ENCODE assay signal across 21 cellular contexts in the genomic region with DNA sequence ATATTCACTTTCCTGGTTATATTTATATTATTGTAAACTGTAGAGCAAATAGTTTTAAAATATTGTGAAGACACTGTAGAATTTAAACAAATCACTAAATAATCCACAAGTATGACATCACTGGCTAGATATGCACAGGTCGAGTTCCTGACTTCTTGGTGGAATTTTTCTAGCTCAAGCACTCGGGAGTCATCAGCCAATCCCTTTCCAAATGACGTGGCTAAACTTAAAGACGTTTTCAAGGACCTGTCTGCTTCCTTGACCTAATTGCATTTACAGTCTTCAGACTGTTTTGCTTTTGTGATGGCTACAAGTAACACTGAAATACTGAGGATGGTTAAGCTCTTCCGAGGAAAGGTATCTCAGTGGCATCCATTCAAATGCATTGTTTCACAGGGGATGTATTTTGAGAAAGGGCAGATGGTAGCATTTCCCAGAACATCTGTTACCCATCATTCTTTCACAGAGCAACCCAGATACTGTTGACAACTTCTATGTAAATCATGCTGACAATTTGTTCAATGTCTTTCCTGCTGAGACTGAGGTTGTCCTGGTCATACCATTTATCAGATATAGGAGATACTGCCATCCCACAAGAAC.
DNase-seq lines count a peak whose midpoint lies in the region; ATAC-seq, FAIRE-seq and TF ChIP-seq lines count a peak whose summit lies in the region.
"Had no signal": no experiment of that assay in that cellular context is flagged by ENCODE, and none has a peak within 500 bp of the region (broad histone marks: within the 10 kb centered on the region; RNA-seq: fewer than 3 reads in every experiment).

No MANE protein-coding gene starts in this region.

- FAIRE-seq in astrocyte (lab: Jason Lieb, UNC), result no peak
- peak; percentile 69 for FAIRE-seq in urothelium cell line (lab: Jason Lieb, UNC)
- FAIRE-seq: endothelial cell of umbilical vein, GM12892, islet of Langerhans, pancreas, small intestine had no signal

- H3K4me3 ChIP-seq in astrocyte (ENCODE audit: insufficient read depth, low read depth, low read length), result no peak overlapping the region
- H3K4me3 ChIP-seq in kidney epithelial cell (ENCODE audit: low read depth, low read length), result no peak overlapping the region
- H3K4me3 ChIP-seq: gastroesophageal sphincter, HAP-1, pancreas, PC-9, upper lobe of left lung had no signal

- H3K4me1 Mint-ChIP-seq in astrocyte (ENCODE audit: low read depth, unreplicated experiment), result peaks cover 7% of the 10 kb centered on the region
- no peaks in the 10 kb centered on the region for H3K4me1 Mint-ChIP-seq in stimulated activated effector memory CD8-positive, alpha-beta T cell treated with anti-CD3 and anti-CD28 coated beads, Interleukin-12 subunit alpha, Interleukin-12 subunit beta, amount 100 ng/mL, for 72 hours
- no peaks in the 10 kb centered on the region for H3K4me1 Mint-ChIP-seq in Calu3 (ENCODE audit: low read depth, unreplicated experiment)
- H3K4me1 Mint-ChIP-seq: CD4-positive, alpha-beta memory T cell; stimulated activated naive B cell treated with anti-CD40 and anti-IgM and Interleukin-4, amounts not matched to agents 10 μg/mL and 1 μg/mL and 100 μg/mL, for 72 hours had no signal

- H3K27ac ChIP-seq in astrocyte (ENCODE audit: low read depth, low read length), result no peak overlapping the region
- H3K27ac ChIP-seq: gastroesophageal sphincter, pancreas, PC-9, upper lobe of left lung had no signal

- no peaks in the 10 kb centered on the region for H3K9me3 Mint-ChIP-seq in astrocyte (ENCODE audit: unreplicated experiment)
- peaks cover under 1% of the 10 kb centered on the region for H3K9me3 Mint-ChIP-seq in stimulated activated effector memory CD8-positive, alpha-beta T cell treated with anti-CD3 and anti-CD28 coated beads, Interleukin-12 subunit alpha, Interleukin-12 subunit beta, amount 100 ng/mL, for 72 hours
- H3K9me3 Mint-ChIP-seq in Calu3 (ENCODE audit: low read depth, unreplicated experiment), result peaks cover 2% of the 10 kb centered on the region
- H3K9me3 Mint-ChIP-seq: stimulated activated naive B cell treated with anti-CD40 and anti-IgM and Interleukin-4, amounts not matched to agents 10 μg/mL and 1 μg/mL and 100 μg/mL, for 72 hours had no signal

- DNase-seq in NCI-H748 (lab: John Stamatoyannopoulos, UW; ENCODE audit: unreplicated experiment), result peak; percentile 40
- DNase-seq in NCI-H748 treated with DMSO at 0.1 percent for 48 hours (lab: John Stamatoyannopoulos, UW), result no peak
- DNase-seq in astrocyte (ENCODE audit: low read depth), result peak; percentile 35
- DNase-seq in kidney epithelial cell (ENCODE audit: low read depth), result peak; percentile 26
- DNase-seq in urothelium cell line (ENCODE audit: low spot score), result peak; percentile 52
- no peak for DNase-seq in stimulated activated effector memory CD8-positive, alpha-beta T cell treated with anti-CD3 and anti-CD28 coated beads, Interleukin-12 subunit alpha, Interleukin-12 subunit beta, amount 100 ng/mL, for 72 hours (ENCODE audit: low spot score in 2 of 2)
- DNase-seq in Calu3, result no peak
- no peak for DNase-seq in EL
- DNase-seq: activated CD8-positive, alpha-beta T cell treated with anti-CD3 and anti-CD28 coated beads, Interleukin-2, amount 10 ng/mL, durations not matched to agents 7 days and 5 days; CD4-positive, alpha-beta memory T cell; IMR-90; pancreas; PC-9; small intestine; stimulated activated naive B cell treated with anti-CD40 and anti-IgM and Interleukin-4, amounts not matched to agents 10 μg/mL and 1 μg/mL and 100 μg/mL, for 72 hours; upper lobe of left lung had no signal

- no peak for ATAC-seq in stimulated activated effector memory CD8-positive, alpha-beta T cell treated with anti-CD3 and anti-CD28 coated beads, Interleukin-12 subunit alpha, Interleukin-12 subunit beta, amount 100 ng/mL, for 72 hours
- ATAC-seq: activated CD8-positive, alpha-beta T cell treated with anti-CD3 and anti-CD28 coated beads, Interleukin-2, amount 10 ng/mL, durations not matched to agents 7 days and 5 days; gastroesophageal sphincter; pancreas; stimulated activated naive B cell treated with anti-CD40 and anti-IgM and Interleukin-4, amounts not matched to agents 10 μg/mL and 1 μg/mL and 100 μg/mL, for 72 hours had no signal

- no peaks in the 10 kb centered on the region for H3K79me2 ChIP-seq in astrocyte (ENCODE audit: insufficient read depth, low read length)

- H3K9ac ChIP-seq in astrocyte (ENCODE audit: low read length), result no peak overlapping the region

- H3K9me3 ChIP-seq in astrocyte (ENCODE audit: insufficient read depth, low read depth, low read length), result no peaks in the 10 kb centered on the region
- H3K9me3 ChIP-seq: HAP-1, pancreas, upper lobe of left lung had no signal

- H3K27me3 ChIP-seq in astrocyte (ENCODE audit: insufficient read depth, low read length) (no peaks in the 10 kb centered on the region), kidney epithelial cell (ENCODE audit: control insufficient read depth, insufficient read depth, low read length) (no peaks in the 10 kb centered on the region)
- H3K27me3 ChIP-seq: gastroesophageal sphincter, pancreas, upper lobe of left lung had no signal

- no peaks in the 10 kb centered on the region for H3K27me3 Mint-ChIP-seq in astrocyte (ENCODE audit: low read depth, unreplicated experiment)
- no peaks in the 10 kb centered on the region for H3K27me3 Mint-ChIP-seq in Calu3 (ENCODE audit: unreplicated experiment)
- H3K27me3 Mint-ChIP-seq: CD4-positive, alpha-beta memory T cell; stimulated activated naive B cell treated with anti-CD40 and anti-IgM and Interleukin-4, amounts not matched to agents 10 μg/mL and 1 μg/mL and 100 μg/mL, for 72 hours had no signal

- no peaks in the 10 kb centered on the region for H4K20me1 ChIP-seq in astrocyte (ENCODE audit: insufficient read depth, low read length)

- no peaks in the 10 kb centered on the region for H3K36me3 Mint-ChIP-seq in astrocyte (ENCODE audit: low read depth, unreplicated experiment)
- H3K36me3 Mint-ChIP-seq in stimulated activated effector memory CD8-positive, alpha-beta T cell treated with anti-CD3 and anti-CD28 coated beads, Interleukin-12 subunit alpha, Interleukin-12 subunit beta, amount 100 ng/mL, for 72 hours, result no peaks in the 10 kb centered on the region
- H3K36me3 Mint-ChIP-seq in Calu3 (ENCODE audit: insufficient read depth, unreplicated experiment), result no peaks in the 10 kb centered on the region
- H3K36me3 Mint-ChIP-seq: CD4-positive, alpha-beta memory T cell; stimulated activated naive B cell treated with anti-CD40 and anti-IgM and Interleukin-4, amounts not matched to agents 10 μg/mL and 1 μg/mL and 100 μg/mL, for 72 hours had no signal

- peaks cover 2% of the 10 kb centered on the region for H3K4me1 ChIP-seq in astrocyte (ENCODE audit: insufficient read depth, low read length)
- H3K4me1 ChIP-seq: gastroesophageal sphincter, HAP-1, pancreas, upper lobe of left lung had no signal

- intact Hi-C loops in Calu3 (cut with micrococcal nuclease; ENCODE audit: unreplicated experiment), result no loop called here

- BruUV-seq in Calu3 (replicated peaks; lab: Mats Ljungman, UMichigan), result no TSS peak

- no peak for TF ChIP-seq CTCF in astrocyte (IDR thresholded peaks at IDR 0.05; ENCODE audit: insufficient read depth, low read depth, low read length)
- TF ChIP-seq CTCF in kidney epithelial cell (IDR thresholded peaks at IDR 0.05; ENCODE audit: insufficient read depth, low read length, poor library complexity, severe bottlenecking), result no peak
- TF ChIP-seq CTCF in Calu3 (IDR thresholded peaks at IDR 0.05; ENCODE audit: unreplicated experiment), result no peak

- peak overlapping the region; percentile 47 for H3K4me2 ChIP-seq in astrocyte (ENCODE audit: low read length)
- H3K4me2 ChIP-seq: PC-9 had no signal

- H3K4me3 Mint-ChIP-seq in astrocyte (ENCODE audit: unreplicated experiment) (no peak overlapping the region), Calu3 (ENCODE audit: low read depth, unreplicated experiment) (no peak overlapping the region)
- H3K4me3 Mint-ChIP-seq in stimulated activated effector memory CD8-positive, alpha-beta T cell treated with anti-CD3 and anti-CD28 coated beads, Interleukin-12 subunit alpha, Interleukin-12 subunit beta, amount 100 ng/mL, for 72 hours, result no peak overlapping the region
- H3K4me3 Mint-ChIP-seq: activated CD8-positive, alpha-beta T cell treated with anti-CD3 and anti-CD28 coated beads, Interleukin-2, amount 10 ng/mL, durations not matched to agents 7 days and 5 days; CD4-positive, alpha-beta memory T cell; stimulated activated naive B cell treated with anti-CD40 and anti-IgM and Interleukin-4, amounts not matched to agents 10 μg/mL and 1 μg/mL and 100 μg/mL, for 72 hours had no signal

- H3K27ac Mint-ChIP-seq in astrocyte (ENCODE audit: unreplicated experiment) (peak overlapping the region; percentile 91), Calu3 (ENCODE audit: unreplicated experiment) (no peak overlapping the region)
- H3K27ac Mint-ChIP-seq in stimulated activated effector memory CD8-positive, alpha-beta T cell treated with anti-CD3 and anti-CD28 coated beads, Interleukin-12 subunit alpha, Interleukin-12 subunit beta, amount 100 ng/mL, for 72 hours, result no peak overlapping the region
- H3K27ac Mint-ChIP-seq: activated CD8-positive, alpha-beta T cell treated with anti-CD3 and anti-CD28 coated beads, Interleukin-2, amount 10 ng/mL, durations not matched to agents 7 days and 5 days; CD4-positive, alpha-beta memory T cell; stimulated activated naive B cell treated with anti-CD40 and anti-IgM and Interleukin-4, amounts not matched to agents 10 μg/mL and 1 μg/mL and 100 μg/mL, for 72 hours had no signal

- CTCF ChIA-PET in Calu3 (lab: Charles Lee), result no interaction called here

- H2AFZ ChIP-seq in astrocyte (ENCODE audit: low read depth, low read length), result peak overlapping the region; percentile 47
- H2AFZ ChIP-seq: PC-9 had no signal

- no peaks in the 10 kb centered on the region for H3K36me3 ChIP-seq in astrocyte (ENCODE audit: insufficient read depth, low read length)
- H3K36me3 ChIP-seq in kidney epithelial cell (ENCODE audit: control insufficient read depth, insufficient read depth, low read length), result no peaks in the 10 kb centered on the region
- H3K36me3 ChIP-seq: gastroesophageal sphincter, HAP-1, pancreas, upper lobe of left lung had no signal

Comparison
In these comparisons a context has a peak if more than half of its experiments do, and no peak if none do; other contexts are left out.
1. DNase-seq: peak in NCI-H748 (single experiment), astrocyte (single experiment), kidney epithelial cell (single experiment) and urothelium cell line (single experiment); none in NCI-H748 treated with DMSO at 0.1 percent for 48 hours (single experiment), stimulated activated effector memory CD8-positive, alpha-beta T cell treated with anti-CD3 and anti-CD28 coated beads, Interleukin-12 subunit alpha, Interleukin-12 subunit beta, amount 100 ng/mL, for 72 hours (0 of 2), Calu3 (single experiment) and EL (single experiment).